Comparison of ENCODE assay signal across 8 cellular contexts in genomic region chr12:71438670-71439361, GRCh38. TPM values are rescaled to one million over a fixed set of nuclear protein-coding genes. Genes with fewer than 3 reads are reported as not detected.
DNase-seq lines count a peak whose midpoint lies in the region; TF ChIP-seq lines count a peak whose summit lies in the region.

No MANE protein-coding gene starts in this region.

- no peak for DNase-seq in CD4-positive, alpha-beta memory T cell
- peak; percentile 17 to 19 for DNase-seq in cardiac fibroblast (ENCODE audit: low read depth in 2 of 2)
- DNase-seq in midbrain (lab: John Stamatoyannopoulos, UW), result peak; percentile 20
- no peak for DNase-seq in activated gamma-delta T cell treated with Interleukin-2 at 50 U/mL for 16 hours
- DNase-seq in erythroblast (lab: John Stamatoyannopoulos, UW), result no peak
- no peak for DNase-seq in DMS79 (lab: John Stamatoyannopoulos, UW)
- DNase-seq in cortex of kidney (lab: John Stamatoyannopoulos, UW), result no peak

- no peaks in the 10 kb centered on the region for H3K36me3 ChIP-seq in CD4-positive, alpha-beta memory T cell (ENCODE audit: insufficient read depth, low read length)

- peaks cover 7 to 24% (median 17%) of the 10 kb centered on the region in 4 donors for H3K4me1 Mint-ChIP-seq in CD4-positive, alpha-beta memory T cell

- POLR2A ChIA-PET in CD4-positive, alpha-beta memory T cell (lab: Charles Lee; ENCODE audit: partially characterized antibody), result no interaction called here

- TF ChIP-seq CTCF in cardiac fibroblast (IDR thresholded peaks at IDR 0.05; ENCODE audit: low read depth, low read length), result no peak

- H3K27me3 ChIP-seq in CD4-positive, alpha-beta memory T cell (ENCODE audit: insufficient read depth, low read length), result peaks cover 25% of the 10 kb centered on the region

- H3K4me3 Mint-ChIP-seq in CD4-positive, alpha-beta memory T cell, result peak overlapping the region; percentile 43 to 90 (median 74)

- no peak for TF ChIP-seq RAD21 in Ishikawa (IDR thresholded peaks at IDR 0.05; ENCODE audit: low read depth)

- H3K4me1 ChIP-seq in CD4-positive, alpha-beta memory T cell (ENCODE audit: insufficient read depth, low read length), result peaks cover 19% of the 10 kb centered on the region

- H3K27ac ChIP-seq in CD4-positive, alpha-beta memory T cell (ENCODE audit: low read depth, low read length), result no peak overlapping the region

- no peak for TF ChIP-seq EP300 in Ishikawa (IDR thresholded peaks at IDR 0.05; ENCODE audit: borderline replicate concordance)

- H3K36me3 Mint-ChIP-seq in CD4-positive, alpha-beta memory T cell, result no peaks in the 10 kb centered on the region

- peaks cover 2 to 36% (median 25%) of the 10 kb centered on the region in 8 donors for H3K9me3 Mint-ChIP-seq in CD4-positive, alpha-beta memory T cell

- no peaks in the 10 kb centered on the region for H3K9me3 ChIP-seq in CD4-positive, alpha-beta memory T cell (ENCODE audit: control insufficient read depth in 1 of 2, low read length in 2 of 2)

- no peak for TF ChIP-seq POLR2A in erythroblast (IDR thresholded peaks at IDR 0.05; ENCODE audit: low read length)

- no peak overlapping the region for H3K27ac Mint-ChIP-seq in CD4-positive, alpha-beta memory T cell

- intact Hi-C loops in CD4-positive, alpha-beta memory T cell (cut with micrococcal nuclease), result no loop called here

- peaks cover 35 to 49% of the 10 kb centered on the region in 2 donors for H3K27me3 Mint-ChIP-seq in CD4-positive, alpha-beta memory T cell

- peak overlapping the region in 1 of 2 donors; percentile 5 for H3K4me3 ChIP-seq in CD4-positive, alpha-beta memory T cell (ENCODE audit: low read length in 2 of 2)
- H3K4me3 ChIP-seq in cardiac fibroblast (replicated peaks in 1 of 2; ENCODE audit: low read depth in 2 of 2, low read length in 2 of 2), result peak overlapping the region in 1 of 2 donors; percentile 42

- CTCF ChIA-PET in CD4-positive, alpha-beta memory T cell (lab: Charles Lee; ENCODE audit: partially characterized antibody), result no interaction called here

TF ChIP-seq in Ishikawa, 13 proteins besides CTCF, POLR2A, EP300 and RAD21:
- TF ChIP-seq YY1 (IDR thresholded peaks at IDR 0.05; ENCODE audit: low read depth) (no peak), TCF12 (IDR thresholded peaks at IDR 0.05; ENCODE audit: low read depth) (peak; percentile 7; the same call in 1 of the 2 replicates), FOXM1 (IDR thresholded peaks at IDR 0.05; ENCODE audit: borderline replicate concordance, low read depth) (no peak), EGR1 (IDR thresholded peaks at IDR 0.05) (no peak)

RNA-seq across cellular contexts. Expression of gene LGR5, which starts 0.8 kb away (rescaled TPM):
- total RNA-seq in CD4-positive, alpha-beta memory T cell, result not detected
- not detected for polyA plus RNA-seq in CD4-positive, alpha-beta memory T cell

Comparison
In these comparisons a context has a peak if more than half of its experiments do, and no peak if none do; other contexts are left out.
1. DNase-seq: peak in cardiac fibroblast (2 of 2) and midbrain (single experiment); none in CD4-positive, alpha-beta memory T cell (0 of 5), activated gamma-delta T cell treated with Interleukin-2 at 50 U/mL for 16 hours (single experiment), erythroblast (0 of 2), DMS79 (single experiment) and cortex of kidney (single experiment).